In the genomic region with DNA sequence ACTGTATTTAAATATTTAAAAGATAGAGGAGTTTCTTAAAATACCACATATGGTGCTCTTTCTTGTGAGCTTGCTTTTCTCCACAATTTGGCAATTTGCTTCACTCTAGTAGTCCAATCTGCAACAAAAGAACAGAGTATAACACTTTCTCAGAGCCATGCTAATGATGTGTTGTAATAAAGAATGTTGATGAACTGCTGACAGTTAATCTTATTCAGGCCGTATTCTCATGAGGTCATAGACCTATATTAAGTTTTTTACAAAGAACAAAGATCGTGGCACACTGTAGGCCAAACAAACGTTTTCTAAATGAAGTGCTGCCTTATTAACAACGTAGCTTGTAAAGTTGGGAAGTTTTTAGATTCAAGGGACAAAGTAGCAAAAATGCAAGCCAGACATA, we compare ENCODE assay signal across 20 cellular contexts.
"Had no signal": no experiment of that assay in that cellular context is flagged by ENCODE, and none has a peak within 500 bp of the region (broad histone marks: within the 10 kb centered on the region; RNA-seq: fewer than 3 reads in every experiment).

No MANE protein-coding gene starts in this region.

- H3K9me3 ChIP-seq: adrenal gland, esophagus squamous epithelium, prostate gland, spleen, upper lobe of left lung had no signal

- FAIRE-seq: endothelial cell of umbilical vein, TTC549 had no signal

- H3K27me3 ChIP-seq: adrenal gland, esophagus squamous epithelium, foreskin keratinocyte, spleen, upper lobe of left lung had no signal

- H3K27ac ChIP-seq: adrenal gland, coronary artery, esophagus squamous epithelium, foreskin keratinocyte, prostate gland, spleen had no signal

- H3K4me3 ChIP-seq: adrenal gland, coronary artery, esophagus squamous epithelium, prostate gland, spleen, upper lobe of left lung had no signal

- ATAC-seq: foreskin keratinocyte; sciatic nerve; stimulated activated naive CD8-positive, alpha-beta T cell treated with anti-CD3 and anti-CD28 coated beads, Interleukin-15, amount 100 ng/mL, for 72 hours; WTC11 had no signal

- H3K4me1 ChIP-seq: adrenal gland, esophagus squamous epithelium, foreskin keratinocyte, prostate gland, spleen, upper lobe of left lung had no signal

- DNase-seq: activated CD4-positive, alpha-beta memory T cell treated with anti-CD3 and anti-CD28 coated beads, Interleukin-2, amount 10 ng/mL, durations not matched to agents 7 days and 5 days; activated CD4-positive, alpha-beta T cell treated with anti-CD3 and anti-CD28 coated beads for 4 hours; activated effector memory CD4-positive, alpha-beta T cell treated with Interleukin-2 at 50 U/mL for 16 hours; activated T-cell treated with anti-CD3 and anti-CD28 coated beads, Interleukin-2, amount 50 U/mL, for 24 hours; adrenal gland; caudate nucleus; esophagus squamous epithelium; foreskin keratinocyte; head of caudate nucleus; nephron progenitor cell; occipital lobe; spleen; stimulated activated naive CD8-positive, alpha-beta T cell treated with anti-CD3 and anti-CD28 coated beads, Interleukin-15, amount 100 ng/mL, for 72 hours; upper lobe of left lung had no signal
